Comparison of ENCODE assay signal across 8 cellular contexts in the genomic region with DNA sequence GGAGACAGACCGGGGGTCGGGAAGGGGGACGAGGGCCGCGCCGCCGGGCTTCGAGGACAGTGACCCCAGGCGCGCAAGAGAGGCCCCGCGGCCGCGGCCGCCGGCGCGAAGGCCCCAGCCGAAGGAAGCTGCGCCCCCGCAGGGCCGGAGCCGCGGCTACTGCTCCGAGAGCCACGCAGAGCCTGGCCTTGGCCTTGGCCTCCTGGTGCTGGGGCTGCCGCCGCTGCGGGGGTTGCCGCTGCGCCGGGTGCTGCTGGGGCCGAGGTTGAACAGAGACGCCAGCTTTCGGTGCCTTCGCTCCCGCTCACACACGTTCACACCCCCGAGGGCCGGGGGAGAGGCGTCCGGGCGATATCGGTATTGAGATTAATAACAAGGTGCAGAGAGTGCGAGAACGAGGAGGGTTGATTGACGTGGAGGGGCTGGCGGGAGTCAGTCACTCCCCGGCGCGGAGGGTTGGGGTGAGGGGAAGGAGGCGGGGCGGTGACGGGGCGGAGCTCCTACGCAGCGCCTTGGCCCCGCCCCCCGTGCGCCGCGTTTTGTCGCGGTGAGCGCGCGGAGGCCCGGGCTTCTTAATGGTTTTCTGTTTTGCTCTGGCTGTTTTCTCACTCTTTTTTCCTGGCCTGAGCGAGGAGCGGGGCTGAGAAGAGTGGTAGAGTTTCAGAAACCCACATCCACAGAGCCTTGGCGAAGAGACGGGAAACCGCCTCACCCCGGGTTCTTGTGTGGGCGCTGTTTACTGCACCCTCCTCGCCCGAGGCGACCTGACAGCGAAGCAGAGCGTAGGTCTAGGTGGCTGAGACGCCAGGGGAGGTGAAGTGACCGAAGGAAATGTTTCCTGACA. TPM values are rescaled to one million over a fixed set of nuclear protein-coding genes. Genes with fewer than 3 reads are reported as not detected.
A peak's percentile ranks its signal among the peaks of the same experiment; 100 is the strongest.
DNase-seq lines count a peak whose midpoint lies in the region; ATAC-seq, FAIRE-seq and TF ChIP-seq lines count a peak whose summit lies in the region.

No MANE protein-coding gene starts in this region.

- peak; percentile 53 for FAIRE-seq in TTC549 (lab: Jason Lieb, UNC)

- H3K4me1 ChIP-seq in body of pancreas (peaks cover 36% of the 10 kb centered on the region), iPS-15b (ENCODE audit: control insufficient read depth, insufficient read depth, low read length) (peaks cover 4% of the 10 kb centered on the region), skeletal muscle satellite cell (ENCODE audit: control insufficient read depth, insufficient read depth, low read length) (peaks cover 14% of the 10 kb centered on the region)

- WGBS in body of pancreas, 2 donors: 0 to 1% methylated on average over 45 to 76 of the region's 82 CpGs

- H3K36me3 ChIP-seq in body of pancreas (replicated peaks in 1 of 2; ENCODE audit: insufficient read depth in 1 of 2, low read depth in 2 of 2): no peaks in the 10 kb centered on the region
- no peaks in the 10 kb centered on the region for H3K36me3 ChIP-seq in iPS-15b (ENCODE audit: control insufficient read depth, insufficient read depth, low read length)
- no peaks in the 10 kb centered on the region for H3K36me3 ChIP-seq in skeletal muscle satellite cell (ENCODE audit: insufficient read depth, low read length)

- H3K4me3 ChIP-seq in body of pancreas (peak overlapping the region; percentile 63 to 74), iPS-15b (ENCODE audit: low read depth, low read length) (peak overlapping the region; percentile 87), skeletal muscle satellite cell (ENCODE audit: low read length) (peak overlapping the region; percentile 98)

- DNase-seq in 8988T (peak; percentile 73), NCI-H2029 treated with DMSO at 0.1 percent for 48 hours (lab: John Stamatoyannopoulos, UW) (peak; percentile 69), body of pancreas (peak; percentile 92 to 95 (median 94))

- peak; percentile 72 to 93 (median 89) for TF ChIP-seq POLR2A in body of pancreas (IDR thresholded peaks at IDR 0.05)

- peak in 2 of 7 experiments; percentile 3 to 14 for TF ChIP-seq CTCF in body of pancreas (IDR thresholded peaks at IDR 0.05)

- peak; percentile 80 for ATAC-seq in GM18511 (IDR thresholded peaks at IDR 0.05; ENCODE audit: unreplicated experiment)
- ATAC-seq in HG03025 (IDR thresholded peaks at IDR 0.05; ENCODE audit: low FRiP score, unreplicated experiment): peak; percentile 61
- peak; percentile 79 for ATAC-seq in body of pancreas

- H3K4me2 ChIP-seq in skeletal muscle satellite cell (ENCODE audit: low read length): peak overlapping the region; percentile 95

- H3K27me3 ChIP-seq in body of pancreas (no peaks in the 10 kb centered on the region), iPS-15b (ENCODE audit: control insufficient read depth, insufficient read depth, low read length) (peaks cover 8% of the 10 kb centered on the region), skeletal muscle satellite cell (ENCODE audit: control insufficient read depth, insufficient read depth, low read length) (no peaks in the 10 kb centered on the region)

- peak overlapping the region; percentile 93 to 100 (median 98) for H3K27ac ChIP-seq in body of pancreas

- no peaks in the 10 kb centered on the region for H3K9me3 ChIP-seq in body of pancreas
- no peaks in the 10 kb centered on the region for H3K9me3 ChIP-seq in iPS-15b (ENCODE audit: control insufficient read depth, insufficient read depth, low read length)
- no peaks in the 10 kb centered on the region for H3K9me3 ChIP-seq in skeletal muscle satellite cell (replicated peaks; ENCODE audit: low read length)

- intact Hi-C loops in body of pancreas (cut with DNase I): no loop called here

- H3K9ac ChIP-seq in iPS-15b (ENCODE audit: low read depth, low read length) (peak overlapping the region; percentile 60), skeletal muscle satellite cell (ENCODE audit: low read depth, low read length) (peak overlapping the region; percentile 91)

RNA-seq across cellular contexts. Expression of gene CNOT6L, which starts 0.9 kb away (rescaled TPM):
- 10 to 100 TPM; 17.5 to 19.2 TPM for total RNA-seq in body of pancreas
- 6.3 and 7.4 TPM in 2 replicates for total RNA-seq in skeletal muscle satellite cell (2012; rRNA removed)

RNA-seq across cellular contexts. Expression of gene MRPL1, which starts 42.6 kb away (rescaled TPM):
- total RNA-seq in body of pancreas: 10 to 100 TPM; 12.2 to 23.4 TPM
- total RNA-seq in skeletal muscle satellite cell (2012; rRNA removed): 46.5 and 48.9 TPM in 2 replicates

Comparison
In these comparisons a context has a peak if more than half of its experiments do, and no peak if none do; other contexts are left out.
1. Peak in every context shown above with its lines: DNase-seq, ATAC-seq, H3K4me3 ChIP-seq and H3K27ac ChIP-seq.